16 cellular contexts compared by ENCODE assay signal in genomic region chr4:100146756-100147155, GRCh38. TPM values are rescaled to one million over a fixed set of nuclear protein-coding genes. Genes with fewer than 3 reads are reported as not detected.
"Had no signal": no experiment of that assay in that cellular context is flagged by ENCODE, and none has a peak within 500 bp of the region (broad histone marks: within the 10 kb centered on the region; RNA-seq: fewer than 3 reads in every experiment).

No MANE protein-coding gene starts in this region.

- H3K27me3 Mint-ChIP-seq: activated T-cell treated with anti-CD3 and anti-CD28 coated beads, Interleukin-2, amount 50 U/mL, for 24 hours; natural killer cell treated with Interleukin-12 subunit alpha and Interleukin-12 subunit beta and Interleukin-15 and Interleukin-18, amount 100 ng/mL, for 72 hours; type B pancreatic cell had no signal

- H3K27ac Mint-ChIP-seq: activated CD4-positive, alpha-beta memory T cell treated with anti-CD3 and anti-CD28 coated beads, Interleukin-2, amount 10 ng/mL, durations not matched to agents 7 days and 5 days; activated CD4-positive, alpha-beta T cell treated with anti-CD3 and anti-CD28 coated beads for 36 hours; activated T-cell treated with anti-CD3 and anti-CD28 coated beads, Interleukin-2, amount 50 U/mL, for 24 hours; natural killer cell treated with Interleukin-12 subunit alpha and Interleukin-12 subunit beta and Interleukin-15 and Interleukin-18, amount 100 ng/mL, for 72 hours; stimulated activated naive CD8-positive, alpha-beta T cell treated with anti-CD3 and anti-CD28 coated beads, Interleukin-15, Interleukin-2, amounts not matched to agents 100 ng/mL and 50 ng/mL, for 24 hours; T-helper 17 cell; type B pancreatic cell had no signal

- H3K4me1 Mint-ChIP-seq: activated CD4-positive, alpha-beta T cell treated with anti-CD3 and anti-CD28 coated beads for 36 hours had no signal

- H3K36me3 Mint-ChIP-seq: natural killer cell treated with Interleukin-12 subunit alpha and Interleukin-12 subunit beta and Interleukin-15 and Interleukin-18, amount 100 ng/mL, for 72 hours; type B pancreatic cell had no signal

- H3K9me3 Mint-ChIP-seq: activated CD4-positive, alpha-beta memory T cell treated with anti-CD3 and anti-CD28 coated beads, Interleukin-2, amount 10 ng/mL, durations not matched to agents 7 days and 5 days; activated T-cell treated with anti-CD3 and anti-CD28 coated beads, Interleukin-2, amount 50 U/mL, for 24 hours; natural killer cell treated with Interleukin-12 subunit alpha and Interleukin-12 subunit beta and Interleukin-15 and Interleukin-18, amount 100 ng/mL, for 72 hours; stimulated activated naive CD8-positive, alpha-beta T cell treated with anti-CD3 and anti-CD28 coated beads, Interleukin-15, Interleukin-2, amounts not matched to agents 100 ng/mL and 50 ng/mL, for 24 hours; type B pancreatic cell had no signal

- H3K4me3 ChIP-seq: cardiac muscle cell, smooth muscle cell, suprapubic skin had no signal

- ATAC-seq: activated CD4-positive, alpha-beta T cell treated with anti-CD3 and anti-CD28 coated beads for 36 hours; T-helper 17 cell had no signal

- DNase-seq: activated CD4-positive, alpha-beta memory T cell treated with anti-CD3 and anti-CD28 coated beads, Interleukin-2, amount 10 ng/mL, durations not matched to agents 7 days and 5 days; activated CD4-positive, alpha-beta T cell treated with anti-CD3 and anti-CD28 coated beads for 36 hours; activated naive CD4-positive, alpha-beta T cell treated with anti-CD3 and anti-CD28 coated beads, Interleukin-2, amount 50 U/mL, for 16 hours; activated T-cell treated with anti-CD3 and anti-CD28 coated beads, Interleukin-2, amount 50 U/mL, for 24 hours; erythroblast; foreskin melanocyte; posterior cingulate gyrus; stimulated activated CD4-positive, alpha-beta T cell treated with anti-CD3 and anti-CD28 coated beads, Interleukin-4, amount 100 ng/mL, for 4 hours; stimulated activated CD8-positive, alpha-beta memory T cell treated with anti-CD3 and anti-CD28 coated beads, Interleukin-4, amount 100 ng/mL, for 48 hours; T-helper 17 cell had no signal

- H3K4me3 Mint-ChIP-seq: activated CD4-positive, alpha-beta memory T cell treated with anti-CD3 and anti-CD28 coated beads, Interleukin-2, amount 10 ng/mL, durations not matched to agents 7 days and 5 days; activated CD4-positive, alpha-beta T cell treated with anti-CD3 and anti-CD28 coated beads for 36 hours; activated T-cell treated with anti-CD3 and anti-CD28 coated beads, Interleukin-2, amount 50 U/mL, for 24 hours; natural killer cell treated with Interleukin-12 subunit alpha and Interleukin-12 subunit beta and Interleukin-15 and Interleukin-18, amount 100 ng/mL, for 72 hours; stimulated activated naive CD8-positive, alpha-beta T cell treated with anti-CD3 and anti-CD28 coated beads, Interleukin-15, Interleukin-2, amounts not matched to agents 100 ng/mL and 50 ng/mL, for 24 hours; T-helper 17 cell; type B pancreatic cell had no signal

RNA-seq across cellular contexts. Expression of gene DDIT4L, which starts 43.5 kb away (rescaled TPM):
- total RNA-seq: T-helper 17 cell had no signal
